Comparison of ENCODE assay signal across 9 cellular contexts in genomic region chr15:86911022-86911421, GRCh38.
"Had no signal": no experiment of that assay in that cellular context is flagged by ENCODE, and none has a peak within 500 bp of the region (broad histone marks: within the 10 kb centered on the region; RNA-seq: fewer than 3 reads in every experiment).

No MANE protein-coding gene starts in this region.

- H3K4me3 Mint-ChIP-seq: GM23338, IgD-negative memory B cell had no signal

- H3K27me3 Mint-ChIP-seq: IgD-negative memory B cell had no signal

- H2AFZ ChIP-seq: GM23338 had no signal

- H3K4me1 ChIP-seq: HAP-1 had no signal

- H3K27ac Mint-ChIP-seq: GM23338, IgD-negative memory B cell had no signal

- FAIRE-seq: HepG2 had no signal

- DNase-seq: H7, KBM-7 had no signal

- H3K36me3 Mint-ChIP-seq: IgD-negative memory B cell had no signal

- H3K4me2 ChIP-seq: GM23338, KMS-11 had no signal

- ATAC-seq: GM23338, HCT116, HepG2 had no signal

- H3K27ac ChIP-seq: HL-60, KMS-11 had no signal

- H3K9ac ChIP-seq: KMS-11 had no signal

- H3K36me3 ChIP-seq: HAP-1 had no signal

- H3K4me3 ChIP-seq: GM23338, HAP-1 had no signal
